Comparison of ENCODE assay signal across 9 cellular contexts in genomic region chr6:56549014-56549413, GRCh38.
DNase-seq lines count a peak whose midpoint lies in the region; ATAC-seq, FAIRE-seq and TF ChIP-seq lines count a peak whose summit lies in the region.
"Had no signal": no experiment of that assay in that cellular context is flagged by ENCODE, and none has a peak within 500 bp of the region (broad histone marks: within the 10 kb centered on the region; RNA-seq: fewer than 3 reads in every experiment).

No MANE protein-coding gene starts in this region.

- no peak for DNase-seq in GM18507 (ENCODE audit: extremely low spot score, insufficient read length, low read depth)
- peak; percentile 50 for DNase-seq in fibroblast of peridontal ligament (ENCODE audit: extremely low read depth)
- DNase-seq in renal cortical epithelial cell (ENCODE audit: low read depth), result peak; percentile 36
- DNase-seq in stimulated activated CD4-positive, alpha-beta T cell treated with anti-CD3 and anti-CD28 coated beads, Interleukin-4, amount 100 ng/mL, for 24 hours, result no peak
- DNase-seq in NCI-H2171 treated with DMSO at 0.1 percent for 48 hours (lab: John Stamatoyannopoulos, UW), result no peak
- DNase-seq in stimulated activated naive B cell treated with anti-CD40 and anti-IgM and Interleukin-4, amounts not matched to agents 10 μg/mL and 1 μg/mL and 100 μg/mL, for 72 hours, result no peak
- DNase-seq in GM12892 (ENCODE audit: insufficient read length), result no peak
- DNase-seq: NCI-H2107 had no signal

- H3K27ac ChIP-seq in OCI-LY3 (ENCODE audit: low read length), result no peak overlapping the region

- no peak for ATAC-seq in stimulated activated naive B cell treated with anti-CD40 and anti-IgM and Interleukin-4, amounts not matched to agents 10 μg/mL and 1 μg/mL and 100 μg/mL, for 72 hours (replicated peaks)

- H3K4me3 ChIP-seq in OCI-LY3 (ENCODE audit: low read length), result peak overlapping the region; percentile 44

- H3K9ac ChIP-seq in OCI-LY3 (ENCODE audit: low read length), result no peak overlapping the region

- peaks cover 10% of the 10 kb centered on the region for H3K4me1 ChIP-seq in OCI-LY3 (ENCODE audit: low read length)

- no peak for TF ChIP-seq POLR2A in GM12892 (IDR thresholded peaks at IDR 0.05; ENCODE audit: low read depth, low read length)

- H3K4me1 Mint-ChIP-seq in stimulated activated naive B cell treated with anti-CD40 and anti-IgM and Interleukin-4, amounts not matched to agents 10 μg/mL and 1 μg/mL and 100 μg/mL, for 72 hours, result no peaks in the 10 kb centered on the region

- no peaks in the 10 kb centered on the region for H3K27me3 Mint-ChIP-seq in stimulated activated naive B cell treated with anti-CD40 and anti-IgM and Interleukin-4, amounts not matched to agents 10 μg/mL and 1 μg/mL and 100 μg/mL, for 72 hours

- FAIRE-seq in GM18507 (lab: Jason Lieb, UNC) (peak; percentile 9), GM12892 (lab: Jason Lieb, UNC) (no peak)

- H3K4me2 ChIP-seq in OCI-LY3 (ENCODE audit: low read length), result peak overlapping the region; percentile 64

- H2AFZ ChIP-seq in OCI-LY3 (ENCODE audit: low read depth, low read length), result no peak overlapping the region

- no peak overlapping the region for H3K27ac Mint-ChIP-seq in stimulated activated naive B cell treated with anti-CD40 and anti-IgM and Interleukin-4, amounts not matched to agents 10 μg/mL and 1 μg/mL and 100 μg/mL, for 72 hours

- H4K20me1 ChIP-seq in OCI-LY3 (ENCODE audit: insufficient read depth, low read length), result no peaks in the 10 kb centered on the region

- no peaks in the 10 kb centered on the region for H3K36me3 ChIP-seq in OCI-LY3 (replicated peaks; ENCODE audit: low read depth, low read length)

- H3K9me3 ChIP-seq in OCI-LY3 (ENCODE audit: insufficient read depth, low read length), result no peaks in the 10 kb centered on the region

- H3K79me2 ChIP-seq in OCI-LY3 (ENCODE audit: low read length), result no peaks in the 10 kb centered on the region

- H3K36me3 Mint-ChIP-seq in stimulated activated naive B cell treated with anti-CD40 and anti-IgM and Interleukin-4, amounts not matched to agents 10 μg/mL and 1 μg/mL and 100 μg/mL, for 72 hours, result no peaks in the 10 kb centered on the region

- TF ChIP-seq CTCF in OCI-LY3 (IDR thresholded peaks at IDR 0.05; ENCODE audit: low read depth, low read length), result peak; percentile 81

- no peak overlapping the region for H3K4me3 Mint-ChIP-seq in stimulated activated naive B cell treated with anti-CD40 and anti-IgM and Interleukin-4, amounts not matched to agents 10 μg/mL and 1 μg/mL and 100 μg/mL, for 72 hours

- no peaks in the 10 kb centered on the region for H3K27me3 ChIP-seq in OCI-LY3 (ENCODE audit: low read depth, low read length)

- H3K9me3 Mint-ChIP-seq in stimulated activated naive B cell treated with anti-CD40 and anti-IgM and Interleukin-4, amounts not matched to agents 10 μg/mL and 1 μg/mL and 100 μg/mL, for 72 hours, result no peaks in the 10 kb centered on the region

Comparison
In these comparisons a context has a peak if more than half of its experiments do, and no peak if none do; other contexts are left out.
1. DNase-seq: peak in fibroblast of peridontal ligament (single experiment) and renal cortical epithelial cell (single experiment); none in GM18507 (single experiment), stimulated activated CD4-positive, alpha-beta T cell treated with anti-CD3 and anti-CD28 coated beads, Interleukin-4, amount 100 ng/mL, for 24 hours (single experiment), NCI-H2171 treated with DMSO at 0.1 percent for 48 hours (single experiment), stimulated activated naive B cell treated with anti-CD40 and anti-IgM and Interleukin-4, amounts not matched to agents 10 μg/mL and 1 μg/mL and 100 μg/mL, for 72 hours (single experiment) and GM12892 (single experiment).